In genomic region chr10:124703778-124704427, GRCh38 we compare ENCODE assay signal across 9 cellular contexts. TPM values are rescaled to one million over a fixed set of nuclear protein-coding genes. Genes with fewer than 3 reads are reported as not detected.
DNase-seq lines count a peak whose midpoint lies in the region; ATAC-seq and TF ChIP-seq lines count a peak whose summit lies in the region.
"Had no signal": no experiment of that assay in that cellular context is flagged by ENCODE, and none has a peak within 500 bp of the region (broad histone marks: within the 10 kb centered on the region; RNA-seq: fewer than 3 reads in every experiment).

No MANE protein-coding gene starts in this region.

- no peak for DNase-seq in activated T-cell treated with anti-CD3 and anti-CD28 coated beads, Interleukin-2, amount 50 U/mL, for 24 hours
- no peak for DNase-seq in activated T-cell treated with anti-CD3 and anti-CD28 coated beads, Interleukin-2, amount 50 U/mL, for 48 hours
- DNase-seq in upper lobe of left lung (no peak), epidermal melanocyte (ENCODE audit: insufficient read length, low spot score) (no peak), LoVo (ENCODE audit: low spot score) (no peak), Kasumi-1 (lab: John Stamatoyannopoulos, UW) (no peak)
- DNase-seq: activated CD4-positive, alpha-beta T cell treated with anti-CD3 and anti-CD28 coated beads for 48 hours had no signal

- H3K4me1 Mint-ChIP-seq in activated T-cell treated with anti-CD3 and anti-CD28 coated beads, Interleukin-2, amount 50 U/mL, for 24 hours (ENCODE audit: low read depth), result peaks cover 99% of the 10 kb centered on the region
- H3K4me1 Mint-ChIP-seq in dendritic cell treated with granulocyte-macrophage colony-stimulating factor and Interleukin-4, amounts not matched to agents 40 ng/mL and 50 ng/mL, for 4 days (ENCODE audit: low read depth), result peaks cover 98% of the 10 kb centered on the region

- WGBS in upper lobe of left lung, 2 donors, result 61 to 67% methylated on average over 7 to 10 of the region's 10 CpGs

- peaks cover 71% of the 10 kb centered on the region for H3K36me3 Mint-ChIP-seq in activated T-cell treated with anti-CD3 and anti-CD28 coated beads, Interleukin-2, amount 50 U/mL, for 24 hours (ENCODE audit: low read depth)
- peaks cover 62% of the 10 kb centered on the region for H3K36me3 Mint-ChIP-seq in dendritic cell treated with granulocyte-macrophage colony-stimulating factor and Interleukin-4, amounts not matched to agents 40 ng/mL and 50 ng/mL, for 4 days (ENCODE audit: low read depth)

- no peaks in the 10 kb centered on the region for H3K27me3 ChIP-seq in muscle layer of colon (ENCODE audit: control insufficient read depth in 1 of 2, insufficient read depth in 2 of 2, low read length in 2 of 2)
- H3K27me3 ChIP-seq in upper lobe of left lung, result no peaks in the 10 kb centered on the region

- no peak overlapping the region for H3K9ac ChIP-seq in muscle layer of colon (ENCODE audit: low read length)

- H3K9me3 Mint-ChIP-seq in activated T-cell treated with anti-CD3 and anti-CD28 coated beads, Interleukin-2, amount 50 U/mL, for 24 hours, result no peaks in the 10 kb centered on the region
- no peaks in the 10 kb centered on the region for H3K9me3 Mint-ChIP-seq in dendritic cell treated with granulocyte-macrophage colony-stimulating factor and Interleukin-4, amounts not matched to agents 40 ng/mL and 50 ng/mL, for 4 days

- no peaks in the 10 kb centered on the region for H3K27me3 Mint-ChIP-seq in activated T-cell treated with anti-CD3 and anti-CD28 coated beads, Interleukin-2, amount 50 U/mL, for 24 hours
- no peaks in the 10 kb centered on the region for H3K27me3 Mint-ChIP-seq in dendritic cell treated with granulocyte-macrophage colony-stimulating factor and Interleukin-4, amounts not matched to agents 40 ng/mL and 50 ng/mL, for 4 days

- H3K36me3 ChIP-seq in muscle layer of colon (ENCODE audit: insufficient read depth, low read length) (peaks cover 13% of the 10 kb centered on the region), upper lobe of left lung (peaks cover 0 to 18% (median 7%) of the 10 kb centered on the region in 4 donors)

- no peak overlapping the region for H3K4me3 ChIP-seq in muscle layer of colon (ENCODE audit: low read depth in 1 of 2, low read length in 2 of 2)
- no peak overlapping the region for H3K4me3 ChIP-seq in upper lobe of left lung

- peak in 1 of 2 donors; percentile 64 for ATAC-seq in upper lobe of left lung (ENCODE audit: low FRiP score in 2 of 2)

- TF ChIP-seq CTCF in upper lobe of left lung (IDR thresholded peaks at IDR 0.05), result no peak

- H3K9me3 ChIP-seq in muscle layer of colon (ENCODE audit: low read length) (no peaks in the 10 kb centered on the region), upper lobe of left lung (no peaks in the 10 kb centered on the region)

- TF ChIP-seq EP300 in upper lobe of left lung (IDR thresholded peaks at IDR 0.05), result no peak

- intact Hi-C loops in dendritic cell treated with granulocyte-macrophage colony-stimulating factor and Interleukin-4, amounts not matched to agents 40 ng/mL and 50 ng/mL, for 4 days (cut with micrococcal nuclease), result loop anchor here (5.0 kb wide), 1 partner anchor 38 kb away; the partner anchor contains the start of gene FAM53B

- H3K4me1 ChIP-seq in muscle layer of colon (ENCODE audit: insufficient read depth, low read length) (peaks cover 85% of the 10 kb centered on the region), upper lobe of left lung (peaks cover 90 to 98% (median 96%) of the 10 kb centered on the region in 4 donors)

- no peak for TF ChIP-seq POLR2A in upper lobe of left lung (IDR thresholded peaks at IDR 0.05)

- peak overlapping the region; percentile 54 for H3K27ac ChIP-seq in muscle layer of colon (ENCODE audit: low read depth, low read length)
- H3K27ac ChIP-seq in upper lobe of left lung, result peak overlapping the region; percentile 86 to 88 (median 86)

- H3K4me3 Mint-ChIP-seq in activated T-cell treated with anti-CD3 and anti-CD28 coated beads, Interleukin-2, amount 50 U/mL, for 24 hours, result no peak overlapping the region
- no peak overlapping the region for H3K4me3 Mint-ChIP-seq in dendritic cell treated with granulocyte-macrophage colony-stimulating factor and Interleukin-4, amounts not matched to agents 40 ng/mL and 50 ng/mL, for 4 days

- peak overlapping the region; percentile 92 for H3K27ac Mint-ChIP-seq in activated T-cell treated with anti-CD3 and anti-CD28 coated beads, Interleukin-2, amount 50 U/mL, for 24 hours
- H3K27ac Mint-ChIP-seq in dendritic cell treated with granulocyte-macrophage colony-stimulating factor and Interleukin-4, amounts not matched to agents 40 ng/mL and 50 ng/mL, for 4 days, result peak overlapping the region; percentile 97

RNA-seq across cellular contexts. Expression of gene FAM53B, which starts 40.3 kb away (rescaled TPM):
- 10 to 100 TPM; 35.8 to 62.5 (median 47.8) TPM for total RNA-seq in upper lobe of left lung
